In the genomic region with DNA sequence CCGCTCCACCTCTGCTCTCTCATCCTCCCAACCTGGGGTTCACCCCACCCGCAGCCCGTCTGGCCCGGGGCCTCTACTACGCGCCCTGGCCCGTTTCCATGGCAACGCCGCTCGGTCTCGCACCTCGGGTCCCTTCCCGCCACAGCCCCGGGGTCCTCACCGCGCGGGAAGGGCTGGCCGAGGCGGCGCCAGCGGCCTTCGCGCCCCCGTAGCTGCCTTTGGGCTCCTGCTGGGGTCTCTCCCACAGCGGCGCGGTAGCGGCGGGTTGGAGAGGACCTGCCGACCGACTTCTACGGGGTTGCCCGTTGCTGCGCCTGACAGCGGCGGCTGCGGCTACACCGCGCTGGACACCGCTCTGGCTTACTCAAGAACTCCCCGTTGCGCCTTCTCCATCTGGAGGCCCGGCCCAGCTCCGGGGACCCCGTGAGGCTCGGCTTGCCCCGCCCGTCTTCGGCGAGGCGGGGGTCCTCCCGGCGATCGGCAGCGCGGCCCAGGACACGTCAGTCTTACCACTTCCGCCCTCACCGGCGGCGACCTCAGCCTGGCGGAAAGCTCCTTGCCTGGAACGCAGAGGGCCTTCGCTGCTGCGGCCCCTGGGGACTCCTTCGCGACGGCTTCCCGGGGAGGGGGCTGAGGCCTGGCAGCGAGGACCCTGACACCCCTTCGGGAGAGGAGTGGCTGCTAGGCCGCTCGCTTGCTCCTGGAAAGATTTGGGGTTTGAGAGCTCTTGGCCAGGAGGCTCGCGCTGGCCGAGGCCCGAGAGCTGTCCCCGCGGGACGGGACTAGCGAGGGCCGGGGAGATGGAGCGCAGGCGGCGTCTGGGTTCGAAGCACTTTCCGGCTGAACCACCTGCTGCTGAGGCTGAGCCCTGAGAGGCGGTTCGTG, we compare ENCODE assay signal across 8 cellular contexts. TPM values are rescaled to one million over a fixed set of nuclear protein-coding genes. Genes with fewer than 3 reads are reported as not detected.
DNase-seq lines count a peak whose midpoint lies in the region; TF ChIP-seq lines count a peak whose summit lies in the region.

A gene with protein sequence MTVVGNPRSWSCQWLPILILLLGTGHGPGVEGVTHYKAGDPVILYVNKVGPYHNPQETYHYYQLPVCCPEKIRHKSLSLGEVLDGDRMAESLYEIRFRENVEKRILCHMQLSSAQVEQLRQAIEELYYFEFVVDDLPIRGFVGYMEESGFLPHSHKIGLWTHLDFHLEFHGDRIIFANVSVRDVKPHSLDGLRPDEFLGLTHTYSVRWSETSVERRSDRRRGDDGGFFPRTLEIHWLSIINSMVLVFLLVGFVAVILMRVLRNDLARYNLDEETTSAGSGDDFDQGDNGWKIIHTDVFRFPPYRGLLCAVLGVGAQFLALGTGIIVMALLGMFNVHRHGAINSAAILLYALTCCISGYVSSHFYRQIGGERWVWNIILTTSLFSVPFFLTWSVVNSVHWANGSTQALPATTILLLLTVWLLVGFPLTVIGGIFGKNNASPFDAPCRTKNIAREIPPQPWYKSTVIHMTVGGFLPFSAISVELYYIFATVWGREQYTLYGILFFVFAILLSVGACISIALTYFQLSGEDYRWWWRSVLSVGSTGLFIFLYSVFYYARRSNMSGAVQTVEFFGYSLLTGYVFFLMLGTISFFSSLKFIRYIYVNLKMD (minus strand): TSS at position 256 of the 885 bp plus-strand sequence. CDS start 422 bp downstream, outside the sequence.

- H3K4me3 ChIP-seq in LNCaP clone FGC (ENCODE audit: low read depth, low read length) (peak within 1 kb of the TSS; percentile 90), foreskin fibroblast (ENCODE audit: low read depth in 1 of 2, low read length in 2 of 2) (peak within 1 kb of the TSS; percentile 95 to 97), neuron (ENCODE audit: low read length) (peak within 1 kb of the TSS; percentile 77)

- H3K36me3 ChIP-seq in neuron (ENCODE audit: insufficient read depth, low read length), result peaks cover 32% of the 10 kb centered on the region

- TF ChIP-seq CTCF in LNCaP clone FGC (IDR thresholded peaks at IDR 0.05; ENCODE audit: control insufficient read depth, extremely low read depth, insufficient read depth) (no peak), foreskin fibroblast (IDR thresholded peaks at IDR 0.05; ENCODE audit: low read depth, low read length) (no peak)

- no peaks in the 10 kb centered on the region for H3K9me3 ChIP-seq in neuron (ENCODE audit: low read length)

- H3K4me1 ChIP-seq in neuron (ENCODE audit: insufficient read depth, low read length), result peaks cover 21% of the 10 kb centered on the region

- DNase-seq in ELR (ENCODE audit: low read depth) (peak; percentile 85), H4 (ENCODE audit: low spot score) (peak; percentile 85), LNCaP clone FGC (ENCODE audit: low read depth) (peak; percentile 38), SHP77 (lab: John Stamatoyannopoulos, UW) (peak; percentile 82 to 88), activated gamma-delta T cell (lab: John Stamatoyannopoulos, UW) (peak; percentile 93), foreskin fibroblast (peak; percentile 87 to 95), stromal cell of bone marrow (ENCODE audit: low read depth) (peak; percentile 72)

- H3K27me3 ChIP-seq in neuron (ENCODE audit: insufficient read depth, low read length), result no peaks in the 10 kb centered on the region

- peak within 1 kb of the TSS; percentile 78 for H2AFZ ChIP-seq in neuron (ENCODE audit: low read depth, low read length)

RNA-seq across cellular contexts. Expression of the gene that starts here (rescaled TPM):
- 96.0 and 96.4 TPM in 2 replicates for total RNA-seq in H4 (2014; rRNA removed; shearing (Covaris generic))

Comparison
In these comparisons a context has a peak if more than half of its experiments do, and no peak if none do; other contexts are left out.
1. Peak in every context shown above with its lines: DNase-seq and H3K4me3 ChIP-seq.
2. DNase-seq: peak in every context shown above with its lines; median percentile 93 in activated gamma-delta T cell; 91 in foreskin fibroblast; 85 in ELR; 85 in H4; 85 in SHP77; 72 in stromal cell of bone marrow; 38 in LNCaP clone FGC.